1 cellular context compared by ENCODE assay signal in genomic region chr1:181128592-181129497, GRCh38.
TF ChIP-seq lines count a peak whose summit lies in the region.

No MANE protein-coding gene starts in this region.

TF ChIP-seq in GM12878, 131 proteins besides CTCF, POLR2A, EP300 and RAD21 (continued from another document and continues in another):
- TF ChIP-seq SKIL (IDR thresholded peaks at IDR 0.05; ENCODE audit: low read depth, poor library complexity, severe bottlenecking) = peak; percentile 78
- TF ChIP-seq BHLHE40 (IDR thresholded peaks at IDR 0.05; ENCODE audit: borderline replicate concordance in 1 of 2, low read depth in 2 of 2, low read length in 1 of 2) = peak; percentile 49 to 67; a peak in 3 of 4 replicates
- TF ChIP-seq ZBTB33 (IDR thresholded peaks at IDR 0.05) = no peak
- TF ChIP-seq SIN3A (IDR thresholded peaks at IDR 0.05; ENCODE audit: low read depth, low read length) = no peak
- peak; percentile 73 for TF ChIP-seq ZSCAN29 (IDR thresholded peaks at IDR 0.05)
- peak; percentile 95 for TF ChIP-seq NBN (IDR thresholded peaks at IDR 0.05)
- TF ChIP-seq BRCA1 (IDR thresholded peaks at IDR 0.05; ENCODE audit: low read depth, low read length) = no peak
- TF ChIP-seq JUND (IDR thresholded peaks at IDR 0.05; ENCODE audit: low read depth, low read length) = no peak
- TF ChIP-seq ATF2 (IDR thresholded peaks at IDR 0.05; ENCODE audit: low read length) = no peak
- no peak for TF ChIP-seq ZNF622 (IDR thresholded peaks at IDR 0.05)
- peak; percentile 82; the same call in 1 of the 2 replicates for TF ChIP-seq MTA2 (IDR thresholded peaks at IDR 0.05; ENCODE audit: low read depth)
- peak; percentile 67 for TF ChIP-seq BCL3 (IDR thresholded peaks at IDR 0.05; ENCODE audit: borderline replicate concordance, insufficient read depth, low read depth, low read length, poor library complexity, severe bottlenecking)
- TF ChIP-seq ETV6 (conservative IDR thresholded peaks at IDR 0.05 in 1 of 2, IDR thresholded peaks at IDR 0.05 in 1 of 2; ENCODE audit: borderline replicate concordance in 1 of 2, low read depth in 1 of 2) = peak in 1 of 2 experiments; percentile 69; a peak in 1 of 4 replicates
- no peak for TF ChIP-seq PBX3 (IDR thresholded peaks at IDR 0.05; ENCODE audit: insufficient replicate concordance, low read depth, low read length)
- TF ChIP-seq GABPA (IDR thresholded peaks at IDR 0.05; ENCODE audit: low read depth) = no peak
- TF ChIP-seq TAF1 (IDR thresholded peaks at IDR 0.05; ENCODE audit: borderline replicate concordance, low read depth, low read length) = no peak
- TF ChIP-seq YBX1 (IDR thresholded peaks at IDR 0.05) = no peak
- TF ChIP-seq PAX5 (IDR thresholded peaks at IDR 0.05; ENCODE audit: borderline replicate concordance, low read depth, low read length) = peak; percentile 86
- TF ChIP-seq ATF7 (IDR thresholded peaks at IDR 0.05; ENCODE audit: low read depth) = 0 out of 2 replicates have a peak, but pooled peaks have one; percentile 34
- no peak for TF ChIP-seq ZBTB11 (CRISPR knock-in tag; IDR thresholded peaks at IDR 0.05)
- TF ChIP-seq NRF1 (conservative IDR thresholded peaks at IDR 0.05; ENCODE audit: low read depth, low read length) = no peak
- TF ChIP-seq ZNF384 (IDR thresholded peaks at IDR 0.05; ENCODE audit: borderline replicate concordance, low read depth, low read length) = no peak
- TF ChIP-seq CBFB (IDR thresholded peaks at IDR 0.05; ENCODE audit: low read depth) = no peak; the same call in 1 of the 2 replicates
- TF ChIP-seq ZNF217 (IDR thresholded peaks at IDR 0.05) = no peak
- TF ChIP-seq IRF5 (IDR thresholded peaks at IDR 0.05; ENCODE audit: borderline replicate concordance) = no peak
- no peak for TF ChIP-seq NFYA (IDR thresholded peaks at IDR 0.05; ENCODE audit: borderline replicate concordance, low read depth, low read length)
- TF ChIP-seq ZNF207 (IDR thresholded peaks at IDR 0.05; ENCODE audit: borderline replicate concordance) = no peak
- TF ChIP-seq IRF3 (IDR thresholded peaks at IDR 0.05) = no peak
- no peak for TF ChIP-seq ZBTB40 (IDR thresholded peaks at IDR 0.05; ENCODE audit: borderline replicate concordance)
- peak; percentile 98 for TF ChIP-seq IKZF1 (conservative IDR thresholded peaks at IDR 0.05)
- no peak; the same call in 1 of the 2 replicates for TF ChIP-seq SMARCA5 (IDR thresholded peaks at IDR 0.05)
- TF ChIP-seq STAT1 (conservative IDR thresholded peaks at IDR 0.05) = no peak
- no peak for TF ChIP-seq USF1 (IDR thresholded peaks at IDR 0.05; ENCODE audit: borderline replicate concordance, extremely low read length, insufficient read depth, low read depth, low read length)
- TF ChIP-seq PAX8 (IDR thresholded peaks at IDR 0.05) = no peak
- TF ChIP-seq FOS (IDR thresholded peaks at IDR 0.05; ENCODE audit: borderline replicate concordance, extremely low read depth, insufficient read length) = no peak
- TF ChIP-seq CREM (IDR thresholded peaks at IDR 0.05; ENCODE audit: low read depth) = peak; percentile 79
- TF ChIP-seq SREBF2 (IDR thresholded peaks at IDR 0.05; ENCODE audit: low read length) = no peak
- peak; percentile 66; the same call in 1 of the 2 replicates for TF ChIP-seq BACH1 (IDR thresholded peaks at IDR 0.05; ENCODE audit: borderline replicate concordance)
- TF ChIP-seq ATF3 (IDR thresholded peaks at IDR 0.05; ENCODE audit: borderline replicate concordance, extremely low read depth, low read depth, low read length) = no peak
